In genomic region chr1:22810378-22810777, GRCh38 we compare ENCODE assay signal across 23 cellular contexts.
DNase-seq lines count a peak whose midpoint lies in the region; ATAC-seq, FAIRE-seq and TF ChIP-seq lines count a peak whose summit lies in the region.
"Had no signal": no experiment of that assay in that cellular context is flagged by ENCODE, and none has a peak within 500 bp of the region (broad histone marks: within the 10 kb centered on the region; RNA-seq: fewer than 3 reads in every experiment).

No MANE protein-coding gene starts in this region.

- H3K4me1 Mint-ChIP-seq in stimulated activated effector memory CD8-positive, alpha-beta T cell treated with anti-CD3 and anti-CD28 coated beads, Interleukin-12 subunit alpha, Interleukin-12 subunit beta, amount 100 ng/mL, for 72 hours, result no peaks in the 10 kb centered on the region
- H3K4me1 Mint-ChIP-seq: CD4-positive, alpha-beta memory T cell had no signal

- H3K9me3 Mint-ChIP-seq in stimulated activated effector memory CD8-positive, alpha-beta T cell treated with anti-CD3 and anti-CD28 coated beads, Interleukin-12 subunit alpha, Interleukin-12 subunit beta, amount 100 ng/mL, for 72 hours, result no peaks in the 10 kb centered on the region
- H3K9me3 Mint-ChIP-seq: HFFc6 had no signal

- in situ Hi-C loops in GM13977 (cut with MboI; ENCODE audit: low pct_unique_long_range_greater_than_20kb, low sequenced_read_pairs, unreplicated experiment), result no loop called here
- in situ Hi-C loops in GM12878 (cut with MboI), result no loop called here

- no peak overlapping the region for H4K8ac ChIP-seq in trophoblast cell (ENCODE audit: low read depth, low read length)

- H3K79me2 ChIP-seq in GM12878 (ENCODE audit: control insufficient read depth, insufficient read depth, low read length) (no peaks in the 10 kb centered on the region), trophoblast cell (ENCODE audit: control insufficient read depth, insufficient read depth, low read length, poor library complexity) (no peaks in the 10 kb centered on the region)

- CTCF ChIA-PET in GM12878 (lab: Yijun Ruan, JAX), result interaction anchor here (1.4 kb wide), 1 partner anchor 106 kb away, joined by 3 read pairs; no protein-coding TSS in a partner anchor

- H3K14ac ChIP-seq in trophoblast cell (ENCODE audit: low read length), result no peak overlapping the region

- H3K36me3 ChIP-seq in GM12878 (ENCODE audit: control insufficient read depth in 2 of 2, insufficient read depth in 2 of 2, low read length in 1 of 2), result no peaks in the 10 kb centered on the region
- H3K36me3 ChIP-seq in trophoblast cell (ENCODE audit: control insufficient read depth in 1 of 2, insufficient read depth in 2 of 2, low read length in 2 of 2), result no peaks in the 10 kb centered on the region
- H3K36me3 ChIP-seq in lower lobe of right lung, result no peaks in the 10 kb centered on the region
- H3K36me3 ChIP-seq: BE2C had no signal

- TF ChIP-seq EP300 in GM12878 (IDR thresholded peaks at IDR 0.05; ENCODE audit: borderline replicate concordance in 1 of 2, control insufficient read depth in 1 of 2, low read depth in 2 of 2, low read length in 2 of 2), result no peak

- H3K36me3 Mint-ChIP-seq in stimulated activated effector memory CD8-positive, alpha-beta T cell treated with anti-CD3 and anti-CD28 coated beads, Interleukin-12 subunit alpha, Interleukin-12 subunit beta, amount 100 ng/mL, for 72 hours, result no peaks in the 10 kb centered on the region
- H3K36me3 Mint-ChIP-seq: CD4-positive, alpha-beta memory T cell had no signal

- ATAC-seq in GM12878 (peak; percentile 69), lower lobe of right lung (no peak)
- ATAC-seq in stimulated activated effector memory CD8-positive, alpha-beta T cell treated with anti-CD3 and anti-CD28 coated beads, Interleukin-12 subunit alpha, Interleukin-12 subunit beta, amount 100 ng/mL, for 72 hours, result no peak
- ATAC-seq: K562 had no signal

- SMC1A ChIA-PET in GM12878 (lab: Charles Lee; ENCODE audit: uncharacterized antibody, unreplicated experiment), result interaction anchor here (1.8 kb wide), 1 partner anchor 10 kb away, joined by 5 read pairs; no protein-coding TSS in a partner anchor

- H3K18ac ChIP-seq in trophoblast cell (ENCODE audit: low read length), result no peak overlapping the region

- POLR2A ChIA-PET in GM12878 (lab: Charles Lee), result no interaction called here

- peak overlapping the region; percentile 15; the same call in 1 of the 2 replicates for H2AFZ ChIP-seq in GM12878 (ENCODE audit: control insufficient read depth, low read depth, low read length)
- no peak overlapping the region for H2AFZ ChIP-seq in trophoblast cell (ENCODE audit: insufficient read depth, low read length, poor library complexity)

- H4K20me1 ChIP-seq in GM12878 (ENCODE audit: control insufficient read depth, insufficient read depth), result no peaks in the 10 kb centered on the region

- H4K91ac ChIP-seq in trophoblast cell (ENCODE audit: low read depth, low read length), result no peak overlapping the region

- H3K27ac Mint-ChIP-seq in stimulated activated effector memory CD8-positive, alpha-beta T cell treated with anti-CD3 and anti-CD28 coated beads, Interleukin-12 subunit alpha, Interleukin-12 subunit beta, amount 100 ng/mL, for 72 hours, result no peak overlapping the region
- H3K27ac Mint-ChIP-seq: CD4-positive, alpha-beta memory T cell had no signal

- H3K4me3 ChIP-seq in GM12864 (ENCODE audit: low read depth, low read length), result no peak overlapping the region
- H3K4me3 ChIP-seq in GM12878, result no peak overlapping the region; the same call in 1 of the 2 replicates
- H3K4me3 ChIP-seq in trophoblast cell (ENCODE audit: low read depth, low read length), result no peak overlapping the region
- H3K4me3 ChIP-seq in lower lobe of right lung, result no peak overlapping the region
- H3K4me3 ChIP-seq: K562 had no signal

- H3K9me3 ChIP-seq in GM12878 (replicated peaks; ENCODE audit: control insufficient read depth, insufficient read depth, low read length) (no peaks in the 10 kb centered on the region), trophoblast cell (ENCODE audit: insufficient read depth, low read depth, low read length) (no peaks in the 10 kb centered on the region), lower lobe of right lung (no peaks in the 10 kb centered on the region)
- H3K9me3 ChIP-seq: BE2C had no signal

- H3K27ac ChIP-seq in GM12878 (ENCODE audit: control insufficient read depth, insufficient read depth) (0 out of 2 replicates have a peak overlapping the region, but pooled peaks have one; percentile 0), trophoblast cell (ENCODE audit: low read depth, low read length) (no peak overlapping the region), lower lobe of right lung (no peak overlapping the region)
- H3K27ac ChIP-seq: C4-2B, HL-60 had no signal

- no peak overlapping the region for H3K4ac ChIP-seq in trophoblast cell (ENCODE audit: low read depth, low read length)

- no peak overlapping the region for H2AK5ac ChIP-seq in trophoblast cell (ENCODE audit: low read length)

- no peak overlapping the region for H4K12ac ChIP-seq in trophoblast cell (ENCODE audit: low read depth, low read length)

- TF ChIP-seq CTCF in GM12864 (IDR thresholded peaks at IDR 0.05; ENCODE audit: low read depth, low read length, missing control alignments) (no peak), GM13977 (IDR thresholded peaks at IDR 0.05; ENCODE audit: extremely low read depth, insufficient read depth, missing control alignments) (no peak), GM12878 (IDR thresholded peaks at IDR 0.05 in 2 of 3, conservative IDR thresholded peaks at IDR 0.05 in 1 of 3; ENCODE audit: control insufficient read depth in 2 of 3, extremely low read depth in 1 of 3, insufficient read depth in 1 of 3, low read depth in 3 of 3, low read length in 3 of 3) (no peak), lower lobe of right lung (IDR thresholded peaks at IDR 0.05) (no peak)

- TF ChIP-seq POLR2A in GM12878 (IDR thresholded peaks at IDR 0.05; ENCODE audit: low read depth, low read length), result no peak

- H3K4me3 Mint-ChIP-seq in stimulated activated effector memory CD8-positive, alpha-beta T cell treated with anti-CD3 and anti-CD28 coated beads, Interleukin-12 subunit alpha, Interleukin-12 subunit beta, amount 100 ng/mL, for 72 hours, result no peak overlapping the region
- H3K4me3 Mint-ChIP-seq: CD4-positive, alpha-beta memory T cell; HFFc6 had no signal

- no peak for TF ChIP-seq RAD21 in GM12878 (IDR thresholded peaks at IDR 0.05; ENCODE audit: insufficient read depth, low read depth, low read length)

- H3K4me2 ChIP-seq in GM12878 (ENCODE audit: control insufficient read depth, insufficient read depth) (peak overlapping the region; percentile 59; the same call in 1 of the 2 replicates), trophoblast cell (ENCODE audit: low read length) (no peak overlapping the region)

- RAD21 ChIA-PET in GM12878 (lab: Charles Lee; ENCODE audit: unreplicated experiment), result no interaction called here

- no peaks in the 10 kb centered on the region for H3K27me3 ChIP-seq in GM12878 (replicated peaks in 1 of 2; ENCODE audit: control insufficient read depth in 2 of 2, insufficient read depth in 2 of 2, low read length in 1 of 2)
- H3K27me3 ChIP-seq in trophoblast cell (ENCODE audit: insufficient read depth, low read length), result no peaks in the 10 kb centered on the region
- no peaks in the 10 kb centered on the region for H3K27me3 ChIP-seq in lower lobe of right lung (ENCODE audit: low read depth)
- H3K27me3 ChIP-seq: BE2C had no signal

- no TSS peak for BruUV-seq in GM12878 (replicated peaks; lab: Mats Ljungman, UMichigan)

- DNase-seq in GM12864 (ENCODE audit: low read depth) (peak; percentile 8), GM13977 (ENCODE audit: low spot score) (peak; percentile 71), GM12878 (ENCODE audit: low read depth, low spot score) (no peak), trophoblast cell (no peak), retina (no peak), lower lobe of right lung (no peak)
- no peak for DNase-seq in stimulated activated effector memory CD8-positive, alpha-beta T cell treated with anti-CD3 and anti-CD28 coated beads, Interleukin-12 subunit alpha, Interleukin-12 subunit beta, amount 100 ng/mL, for 72 hours (ENCODE audit: low spot score in 2 of 2)
- DNase-seq: BE2C; CD4-positive, alpha-beta memory T cell; DMS153; DMS79 treated with DMSO at 0.1 percent for 48 hours; EL; HCEC 1CT; HFFc6; Karpas-422 had no signal

- H3K23ac ChIP-seq in trophoblast cell (ENCODE audit: low read length), result no peak overlapping the region

- WGBS in GM12878 (ENCODE audit: insufficient coverage, insufficient replicate concordance, low lambda C conversion rate, missing lambda C conversion rate), result 6% methylated on average over 2 of the region's 2 CpGs
- WGBS in trophoblast cell (ENCODE audit: extremely low coverage, insufficient coverage, insufficient read length), result no CpG with 5 or more reads among the region's 2 CpGs

- peaks cover 3% of the 10 kb centered on the region for H3K79me1 ChIP-seq in trophoblast cell (ENCODE audit: low read length)

- H2BK5ac ChIP-seq in trophoblast cell (ENCODE audit: low read depth, low read length, poor library complexity), result no peak overlapping the region

- intact Hi-C loops in GM12878 (cut with micrococcal nuclease; ENCODE audit: unreplicated experiment) (no loop called here), lower lobe of right lung (cut with DNase I) (no loop called here)

- H3K9ac ChIP-seq in GM12878 (ENCODE audit: control insufficient read depth, insufficient read depth, low read length) (no peak overlapping the region), trophoblast cell (ENCODE audit: low read length) (no peak overlapping the region)

- no peak overlapping the region for H2BK120ac ChIP-seq in trophoblast cell (ENCODE audit: insufficient read depth, low read length, poor library complexity)

- FAIRE-seq in GM12878 (lab: Jason Lieb, UNC), result no peak
- FAIRE-seq: A204.1, G401.6, GM12891, GM18507, H1 had no signal

- H3K4me1 ChIP-seq in GM12878 (ENCODE audit: control insufficient read depth, insufficient read depth, low read length), result peaks cover 13% of the 10 kb centered on the region
- peaks cover 9 to 16% of the 10 kb centered on the region in 2 experiments for H3K4me1 ChIP-seq in trophoblast cell (ENCODE audit: control insufficient read depth in 1 of 2, insufficient read depth in 2 of 2, low read length in 2 of 2)
- H3K4me1 ChIP-seq in lower lobe of right lung, result peaks cover 4% of the 10 kb centered on the region
- H3K4me1 ChIP-seq: BE2C had no signal

- peak overlapping the region; percentile 10 for H2BK12ac ChIP-seq in trophoblast cell (ENCODE audit: low read length)

Comparison
In these comparisons a context has a peak if more than half of its experiments do, and no peak if none do; other contexts are left out.
1. DNase-seq: peak in GM12864 (single experiment) and GM13977 (single experiment); none in GM12878 (single experiment), trophoblast cell (0 of 2), retina (single experiment), lower lobe of right lung (single experiment) and stimulated activated effector memory CD8-positive, alpha-beta T cell treated with anti-CD3 and anti-CD28 coated beads, Interleukin-12 subunit alpha, Interleukin-12 subunit beta, amount 100 ng/mL, for 72 hours (0 of 2).